In genomic region chr12:62434504-62435336, GRCh38 we compare ENCODE assay signal across 8 cellular contexts. TPM values are rescaled to one million over a fixed set of nuclear protein-coding genes. Genes with fewer than 3 reads are reported as not detected.
DNase-seq lines count a peak whose midpoint lies in the region; ATAC-seq and TF ChIP-seq lines count a peak whose summit lies in the region.

No MANE protein-coding gene starts in this region.

- no peak overlapping the region for H3K27ac Mint-ChIP-seq in activated CD4-positive, alpha-beta T cell treated with anti-CD3 and anti-CD28 coated beads, Interleukin-2, amount 10 ng/mL, durations not matched to agents 24 days and 14 days
- H3K27ac Mint-ChIP-seq in central memory CD8-positive, alpha-beta T cell (ENCODE audit: low read depth): peak overlapping the region; percentile 56
- no peak overlapping the region for H3K27ac Mint-ChIP-seq in mesothelial cell of epicardium

- H3K4me3 Mint-ChIP-seq in activated CD4-positive, alpha-beta T cell treated with anti-CD3 and anti-CD28 coated beads, Interleukin-2, amount 10 ng/mL, durations not matched to agents 24 days and 14 days: peak overlapping the region; percentile 86
- peak overlapping the region; percentile 81 for H3K4me3 Mint-ChIP-seq in central memory CD8-positive, alpha-beta T cell
- H3K4me3 Mint-ChIP-seq in mesothelial cell of epicardium: peak overlapping the region; percentile 78

- peaks cover 54% of the 10 kb centered on the region for H3K27me3 Mint-ChIP-seq in activated CD4-positive, alpha-beta T cell treated with anti-CD3 and anti-CD28 coated beads, Interleukin-2, amount 10 ng/mL, durations not matched to agents 24 days and 14 days
- H3K27me3 Mint-ChIP-seq in central memory CD8-positive, alpha-beta T cell: peaks cover 71% of the 10 kb centered on the region
- H3K27me3 Mint-ChIP-seq in mesothelial cell of epicardium (ENCODE audit: low read depth): peaks cover 59% of the 10 kb centered on the region

- no peaks in the 10 kb centered on the region for H3K36me3 Mint-ChIP-seq in activated CD4-positive, alpha-beta T cell treated with anti-CD3 and anti-CD28 coated beads, Interleukin-2, amount 10 ng/mL, durations not matched to agents 24 days and 14 days (ENCODE audit: low read depth)
- peaks cover 1% of the 10 kb centered on the region for H3K36me3 Mint-ChIP-seq in central memory CD8-positive, alpha-beta T cell (ENCODE audit: insufficient read depth)
- H3K36me3 Mint-ChIP-seq in mesothelial cell of epicardium: no peaks in the 10 kb centered on the region

- ATAC-seq in central memory CD8-positive, alpha-beta T cell (replicated peaks; ENCODE audit: extremely low read depth, poor library complexity, severe bottlenecking): peak; percentile 37
- ATAC-seq in GM19324 (IDR thresholded peaks at IDR 0.05; ENCODE audit: low FRiP score, unreplicated experiment): no peak

- intact Hi-C loops in activated CD4-positive, alpha-beta T cell treated with anti-CD3 and anti-CD28 coated beads, Interleukin-2, amount 10 ng/mL, durations not matched to agents 24 days and 14 days (cut with micrococcal nuclease): loop anchor here (5.0 kb wide), 1 partner anchor 378 kb away; no protein-coding TSS in a partner anchor

- peaks cover 13% of the 10 kb centered on the region for H3K4me1 Mint-ChIP-seq in activated CD4-positive, alpha-beta T cell treated with anti-CD3 and anti-CD28 coated beads, Interleukin-2, amount 10 ng/mL, durations not matched to agents 24 days and 14 days
- peaks cover 23% of the 10 kb centered on the region for H3K4me1 Mint-ChIP-seq in central memory CD8-positive, alpha-beta T cell
- H3K4me1 Mint-ChIP-seq in mesothelial cell of epicardium: peaks cover 10% of the 10 kb centered on the region

- in situ Hi-C loops in G401 (cut with HindIII; ENCODE audit: low sequenced_read_pairs): no loop called here

- H3K9me3 Mint-ChIP-seq in activated CD4-positive, alpha-beta T cell treated with anti-CD3 and anti-CD28 coated beads, Interleukin-2, amount 10 ng/mL, durations not matched to agents 24 days and 14 days: no peaks in the 10 kb centered on the region
- H3K9me3 Mint-ChIP-seq in central memory CD8-positive, alpha-beta T cell: no peaks in the 10 kb centered on the region
- no peaks in the 10 kb centered on the region for H3K9me3 Mint-ChIP-seq in mesothelial cell of epicardium

- no peak for TF ChIP-seq CTCF in mesothelial cell of epicardium (IDR thresholded peaks at IDR 0.05; ENCODE audit: unreplicated experiment)

- DNase-seq in activated CD4-positive, alpha-beta T cell treated with anti-CD3 and anti-CD28 coated beads, Interleukin-2, amount 10 ng/mL, durations not matched to agents 24 days and 14 days: peak; percentile 59
- no peak for DNase-seq in activated CD4-positive, alpha-beta T cell treated with anti-CD3 and anti-CD28 coated beads, Interleukin-2, amount 50 U/mL, for 4 hours
- DNase-seq in NCI-H146 treated with DMSO at 0.1 percent for 48 hours (lab: John Stamatoyannopoulos, UW; ENCODE audit: unreplicated experiment) (peak; percentile 28), mesothelial cell of epicardium (ENCODE audit: low spot score in 2 of 2, unreplicated experiment in 2 of 2) (no peak), G401 (ENCODE audit: low spot score) (no peak), OCI-M2 (lab: John Stamatoyannopoulos, UW; ENCODE audit: unreplicated experiment) (no peak)
- no peak for DNase-seq in central memory CD8-positive, alpha-beta T cell (ENCODE audit: low spot score in 2 of 2)

RNA-seq across cellular contexts. Expression of gene MON2, which starts 31.9 kb away (rescaled TPM):
- 32.8 and 36.4 TPM in 2 replicates for total RNA-seq in activated CD4-positive, alpha-beta T cell treated with anti-CD3 and anti-CD28 coated beads, Interleukin-2, amount 10 ng/mL, durations not matched to agents 24 days and 14 days
- 68.6 to 76.6 TPM (median 72.8 TPM) in 3 replicates for total RNA-seq in mesothelial cell of epicardium
- total RNA-seq in G401 (2014; rRNA removed; shearing (Covaris generic)): 19.3 and 58.2 TPM in 2 replicates

Comparison
In these comparisons a context has a peak if more than half of its experiments do, and no peak if none do; other contexts are left out.
1. DNase-seq: peak in activated CD4-positive, alpha-beta T cell treated with anti-CD3 and anti-CD28 coated beads, Interleukin-2, amount 10 ng/mL, durations not matched to agents 24 days and 14 days (single experiment) and NCI-H146 treated with DMSO at 0.1 percent for 48 hours (single experiment); none in activated CD4-positive, alpha-beta T cell treated with anti-CD3 and anti-CD28 coated beads, Interleukin-2, amount 50 U/mL, for 4 hours (0 of 2), central memory CD8-positive, alpha-beta T cell (0 of 2), mesothelial cell of epicardium (0 of 2), G401 (single experiment) and OCI-M2 (single experiment).
2. Peak in every context shown above with its lines, with median percentiles within 50 percentile points of each other: H3K4me3 Mint-ChIP-seq.